12 cellular contexts compared by ENCODE assay signal in the genomic region with DNA sequence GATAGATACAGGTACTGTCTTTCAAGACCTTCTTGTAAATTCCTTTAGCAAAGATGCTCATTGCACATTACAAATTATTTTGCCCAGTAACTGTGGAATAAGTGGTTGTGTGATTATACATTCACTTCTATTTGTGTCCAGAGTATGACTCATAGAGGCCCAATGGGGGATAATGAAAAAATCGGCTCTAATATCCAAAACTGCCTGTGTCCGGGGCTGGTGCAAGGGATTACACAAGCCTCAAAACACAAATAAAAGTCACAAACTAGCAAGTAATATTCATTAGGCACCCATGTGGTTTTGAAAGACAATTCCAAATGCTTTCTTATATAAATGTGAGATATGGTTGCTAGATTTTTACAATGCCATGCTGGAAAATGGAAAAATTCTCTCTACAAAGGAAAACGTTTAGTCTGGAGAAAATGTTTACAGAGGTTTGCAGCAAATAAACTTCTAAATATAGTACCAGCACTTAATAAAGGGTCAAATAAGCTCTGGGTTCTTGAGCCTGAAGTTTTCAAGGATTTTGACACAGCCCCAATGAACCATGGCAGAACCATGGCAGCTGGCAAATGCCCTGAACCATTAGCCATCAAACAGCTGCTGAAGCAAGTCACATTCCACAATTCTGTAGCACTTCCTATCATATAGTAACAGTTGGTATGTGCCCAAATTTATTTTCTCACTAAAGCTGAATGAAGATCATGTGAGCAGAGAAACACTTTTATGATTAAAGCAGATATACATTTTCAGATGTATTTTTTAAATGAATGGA. TPM values are rescaled to one million over a fixed set of nuclear protein-coding genes. Genes with fewer than 3 reads are reported as not detected.
A peak's percentile ranks its signal among the peaks of the same experiment; 100 is the strongest.
DNase-seq lines count a peak whose midpoint lies in the region; ATAC-seq, FAIRE-seq and TF ChIP-seq lines count a peak whose summit lies in the region.
"Had no signal": no experiment of that assay in that cellular context is flagged by ENCODE, and none has a peak within 500 bp of the region (broad histone marks: within the 10 kb centered on the region; RNA-seq: fewer than 3 reads in every experiment).

No MANE protein-coding gene starts in this region.

- TF ChIP-seq CTCF in fibroblast of pulmonary artery (IDR thresholded peaks at IDR 0.05; ENCODE audit: low read length, missing control alignments), result no peak

- ATAC-seq in HG03571 (IDR thresholded peaks at IDR 0.05; ENCODE audit: unreplicated experiment), result no peak
- ATAC-seq: mucosa of descending colon had no signal

- in situ Hi-C loops in G401 (cut with HindIII; ENCODE audit: low sequenced_read_pairs), result no loop called here

- no peak overlapping the region for H3K4me3 ChIP-seq in fibroblast of pulmonary artery (replicated peaks; ENCODE audit: low read depth, low read length)
- H3K4me3 ChIP-seq: mucosa of descending colon, stomach had no signal

- peak; percentile 62 for DNase-seq in DMS 273 (lab: John Stamatoyannopoulos, UW; ENCODE audit: unreplicated experiment)
- peak; percentile 41 for DNase-seq in RCC 7860 (ENCODE audit: low spot score)
- DNase-seq in fibroblast of pulmonary artery (ENCODE audit: low read depth), result peak; percentile 80
- peak; percentile 74 for DNase-seq in renal cortical epithelial cell (ENCODE audit: low read depth)
- no peak for DNase-seq in G401 (ENCODE audit: low spot score)
- no peak for DNase-seq in stimulated activated CD4-positive, alpha-beta T cell treated with anti-CD3 and anti-CD28 coated beads, Interleukin-4, amount 100 ng/mL, for 1 hour
- no peak for DNase-seq in stimulated activated CD4-positive, alpha-beta T cell treated with anti-CD3 and anti-CD28 coated beads, Interleukin-4, amount 100 ng/mL, for 4 hours
- DNase-seq: activated CD4-positive, CD25-positive, alpha-beta regulatory T cell; mucosa of descending colon; NCI-H1436 treated with DMSO at 0.1 percent for 48 hours; stomach had no signal

- FAIRE-seq in RCC 7860 (lab: Jason Lieb, UNC), result peak; percentile 82

RNA-seq across cellular contexts. Expression of a gene that starts 40.5 kb away (rescaled TPM):
- 7.3 and 34.0 TPM in 2 replicates for total RNA-seq in renal cortical epithelial cell
- total RNA-seq in G401 (2014; rRNA removed; shearing (Covaris generic)), result 24.6 and 26.5 TPM in 2 replicates

Comparison
In these comparisons a context has a peak if more than half of its experiments do, and no peak if none do; other contexts are left out.
1. DNase-seq: peak in DMS 273 (single experiment), RCC 7860 (single experiment), fibroblast of pulmonary artery (single experiment) and renal cortical epithelial cell (single experiment); none in G401 (single experiment), stimulated activated CD4-positive, alpha-beta T cell treated with anti-CD3 and anti-CD28 coated beads, Interleukin-4, amount 100 ng/mL, for 1 hour (single experiment) and stimulated activated CD4-positive, alpha-beta T cell treated with anti-CD3 and anti-CD28 coated beads, Interleukin-4, amount 100 ng/mL, for 4 hours (0 of 2).